20 cellular contexts compared by ENCODE assay signal in the genomic region with DNA sequence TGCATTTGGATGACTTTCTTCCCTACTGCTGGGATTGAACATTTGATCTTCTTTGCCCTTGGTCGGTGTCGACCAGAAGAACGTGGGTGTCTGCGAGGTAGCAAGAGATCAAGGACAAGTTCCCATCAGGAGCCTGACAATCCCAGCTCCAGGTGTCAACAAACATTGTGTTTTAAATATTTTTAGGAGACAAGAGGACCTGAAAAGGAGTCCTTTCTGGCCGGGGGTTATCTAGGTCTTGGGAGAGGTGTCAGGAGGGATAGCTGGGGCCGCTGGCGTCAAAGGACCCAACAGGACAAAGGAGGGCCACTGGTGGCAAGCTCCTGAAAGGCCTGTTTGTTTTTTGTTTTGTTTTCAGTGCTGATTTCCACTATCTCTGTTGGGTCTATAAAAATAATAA.
DNase-seq lines count a peak whose midpoint lies in the region; ATAC-seq and TF ChIP-seq lines count a peak whose summit lies in the region.
"Had no signal": no experiment of that assay in that cellular context is flagged by ENCODE, and none has a peak within 500 bp of the region (broad histone marks: within the 10 kb centered on the region; RNA-seq: fewer than 3 reads in every experiment).

No MANE protein-coding gene starts in this region.

- H3K4me3 ChIP-seq in endodermal cell (ENCODE audit: low read length) (peak overlapping the region; percentile 10), lower lobe of right lung (no peak overlapping the region)
- H3K4me3 ChIP-seq: A549; BLaER1 treated with 17β-estradiol and CSF1 and Interleukin-3, amounts not matched to agents 10 nM and 100 nM; GM12878 had no signal

- H3K4me1 Mint-ChIP-seq in WTC11 (peaks cover 40% of the 10 kb centered on the region), endodermal cell (peaks cover 36% of the 10 kb centered on the region), progenitor cell of endocrine pancreas (ENCODE audit: low read depth) (peaks cover 45% of the 10 kb centered on the region)
- H3K4me1 Mint-ChIP-seq: B cell had no signal

- H3K27ac ChIP-seq in endodermal cell (ENCODE audit: low read depth, low read length) (no peak overlapping the region), lower lobe of right lung (no peak overlapping the region)
- H3K27ac ChIP-seq: 22Rv1; A549; BLaER1 treated with 17β-estradiol and CSF1 and Interleukin-3, amounts not matched to agents 10 nM and 100 nM; C4-2B had no signal

- TF ChIP-seq CTCF in WTC11 (IDR thresholded peaks at IDR 0.05) (no peak), endodermal cell (conservative IDR thresholded peaks at IDR 0.05) (no peak), progenitor cell of endocrine pancreas (IDR thresholded peaks at IDR 0.05; ENCODE audit: unreplicated experiment) (no peak), lower lobe of right lung (IDR thresholded peaks at IDR 0.05) (no peak)

- no peaks in the 10 kb centered on the region for H3K36me3 ChIP-seq in endodermal cell (ENCODE audit: control insufficient read depth, insufficient read depth, low read length)
- no peaks in the 10 kb centered on the region for H3K36me3 ChIP-seq in lower lobe of right lung
- H3K36me3 ChIP-seq: BLaER1 treated with 17β-estradiol and CSF1 and Interleukin-3, amounts not matched to agents 10 nM and 100 nM had no signal

- DNase-seq in ELF-1 (ENCODE audit: low read depth, low spot score) = peak; percentile 22
- DNase-seq in WTC11 (ENCODE audit: low spot score) = no peak
- DNase-seq in endodermal cell = peak; percentile 68
- DNase-seq in progenitor cell of endocrine pancreas (ENCODE audit: low spot score, unreplicated experiment) = no peak
- no peak for DNase-seq in activated CD4-positive, alpha-beta T cell treated with anti-CD3 and anti-CD28 coated beads for 1 hour
- no peak for DNase-seq in NCI-H345 treated with DMSO at 0.1 percent for 48 hours (lab: John Stamatoyannopoulos, UW; ENCODE audit: unreplicated experiment)
- DNase-seq in lower lobe of right lung = no peak
- DNase-seq: AML-193; Caco-2; Calu3; CD4-positive, alpha-beta T cell; CD8-positive, alpha-beta T cell; DMS79 treated with DMSO at 0.1 percent for 48 hours; GDM1 had no signal

- no peak overlapping the region for H3K4me3 Mint-ChIP-seq in WTC11
- H3K4me3 Mint-ChIP-seq in endodermal cell = no peak overlapping the region
- H3K4me3 Mint-ChIP-seq in progenitor cell of endocrine pancreas (ENCODE audit: low read depth) = no peak overlapping the region
- H3K4me3 Mint-ChIP-seq: B cell; CD4-positive, alpha-beta T cell; CD8-positive, alpha-beta T cell had no signal

- H3K27ac Mint-ChIP-seq in WTC11 = peak overlapping the region; percentile 33; the same call in 1 of the 2 replicates
- peak overlapping the region; percentile 67 for H3K27ac Mint-ChIP-seq in endodermal cell
- peak overlapping the region; percentile 73 for H3K27ac Mint-ChIP-seq in progenitor cell of endocrine pancreas
- H3K27ac Mint-ChIP-seq: B cell; CD4-positive, alpha-beta T cell; CD8-positive, alpha-beta T cell had no signal

- H3K36me3 Mint-ChIP-seq in WTC11 (no peaks in the 10 kb centered on the region), endodermal cell (ENCODE audit: low read depth) (no peaks in the 10 kb centered on the region), progenitor cell of endocrine pancreas (ENCODE audit: insufficient read depth) (no peaks in the 10 kb centered on the region)
- H3K36me3 Mint-ChIP-seq: CD8-positive, alpha-beta T cell had no signal

- no peaks in the 10 kb centered on the region; the same call in 1 of the 2 replicates for H3K27me3 Mint-ChIP-seq in WTC11 (ENCODE audit: low read depth)
- H3K27me3 Mint-ChIP-seq in endodermal cell (ENCODE audit: insufficient read depth) = peaks cover under 1% of the 10 kb centered on the region
- no peaks in the 10 kb centered on the region for H3K27me3 Mint-ChIP-seq in progenitor cell of endocrine pancreas
- H3K27me3 Mint-ChIP-seq: B cell; CD4-positive, alpha-beta T cell had no signal

- CTCF ChIA-PET in WTC11 (lab: Charles Lee) = no interaction called here

- no peaks in the 10 kb centered on the region for H3K9me3 ChIP-seq in endodermal cell (ENCODE audit: control insufficient read depth, low read length)
- H3K9me3 ChIP-seq in lower lobe of right lung = no peaks in the 10 kb centered on the region
- H3K9me3 ChIP-seq: A549, Caco-2 had no signal

- POLR2A ChIA-PET in WTC11 (lab: Charles Lee) = no interaction called here

- H3K27me3 ChIP-seq in endodermal cell (ENCODE audit: control insufficient read depth, insufficient read depth, low read length, poor library complexity, severe bottlenecking) (no peaks in the 10 kb centered on the region), lower lobe of right lung (ENCODE audit: low read depth) (no peaks in the 10 kb centered on the region)
- H3K27me3 ChIP-seq: BLaER1 treated with 17β-estradiol and CSF1 and Interleukin-3, amounts not matched to agents 10 nM and 100 nM had no signal

- H3K9ac ChIP-seq in endodermal cell (ENCODE audit: extremely low read depth, low read length, poor library complexity, severe bottlenecking) = no peak overlapping the region
- H3K9ac ChIP-seq: BLaER1 treated with 17β-estradiol and CSF1 and Interleukin-3, amounts not matched to agents 10 nM and 100 nM had no signal

- intact Hi-C loops in lower lobe of right lung (cut with DNase I) = no loop called here

- peaks cover 11% of the 10 kb centered on the region for H3K4me1 ChIP-seq in endodermal cell (ENCODE audit: control insufficient read depth, insufficient read depth, low read length)
- H3K4me1 ChIP-seq in lower lobe of right lung = no peaks in the 10 kb centered on the region
- H3K4me1 ChIP-seq: A549; BLaER1 treated with 17β-estradiol and CSF1 and Interleukin-3, amounts not matched to agents 10 nM and 100 nM; Caco-2 had no signal

- ATAC-seq in WTC11 = no peak
- no peak for ATAC-seq in lower lobe of right lung
- ATAC-seq: A549; CD8-positive, alpha-beta T cell; GM12878 had no signal

- H3K9me3 Mint-ChIP-seq in WTC11 (peaks cover 5% of the 10 kb centered on the region), endodermal cell (peaks cover 2% of the 10 kb centered on the region), progenitor cell of endocrine pancreas (ENCODE audit: low read depth) (peaks cover 3% of the 10 kb centered on the region)

- WGBS in endodermal cell (ENCODE audit: insufficient coverage in 1 of 2, insufficient read length in 1 of 2), 2 experiments = 34 to 61% methylated on average over 4 to 7 of the region's 7 CpGs

TF ChIP-seq in WTC11, 78 proteins besides CTCF, POLR2A, EP300 and RAD21:
- TF ChIP-seq, protein P1, sequence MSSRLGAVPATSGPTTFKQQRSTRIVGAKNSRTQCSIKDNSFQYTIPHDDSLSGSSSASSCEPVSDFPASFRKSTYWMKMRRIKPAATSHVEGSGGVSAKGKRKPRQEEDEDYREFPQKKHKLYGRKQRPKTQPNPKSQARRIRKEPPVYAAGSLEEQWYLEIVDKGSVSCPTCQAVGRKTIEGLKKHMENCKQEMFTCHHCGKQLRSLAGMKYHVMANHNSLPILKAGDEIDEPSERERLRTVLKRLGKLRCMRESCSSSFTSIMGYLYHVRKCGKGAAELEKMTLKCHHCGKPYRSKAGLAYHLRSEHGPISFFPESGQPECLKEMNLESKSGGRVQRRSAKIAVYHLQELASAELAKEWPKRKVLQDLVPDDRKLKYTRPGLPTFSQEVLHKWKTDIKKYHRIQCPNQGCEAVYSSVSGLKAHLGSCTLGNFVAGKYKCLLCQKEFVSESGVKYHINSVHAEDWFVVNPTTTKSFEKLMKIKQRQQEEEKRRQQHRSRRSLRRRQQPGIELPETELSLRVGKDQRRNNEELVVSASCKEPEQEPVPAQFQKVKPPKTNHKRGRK (CRISPR knock-in tag; IDR thresholded peaks at IDR 0.05; ENCODE audit: borderline replicate concordance) = no peak
- no peak for TF ChIP-seq ATF1 (CRISPR knock-in tag; IDR thresholded peaks at IDR 0.05)
- TF ChIP-seq RORB (CRISPR knock-in tag; IDR thresholded peaks at IDR 0.05) = no peak
- TF ChIP-seq GABPB1 (CRISPR knock-in tag; IDR thresholded peaks at IDR 0.05) = no peak
- TF ChIP-seq ZNF317 (CRISPR knock-in tag; IDR thresholded peaks at IDR 0.05; ENCODE audit: borderline replicate concordance, low read depth) = no peak
- no peak for TF ChIP-seq SMAD4 (CRISPR knock-in tag; IDR thresholded peaks at IDR 0.05)
- no peak for TF ChIP-seq ZNF263 (CRISPR knock-in tag; IDR thresholded peaks at IDR 0.05; ENCODE audit: low read depth)
- TF ChIP-seq, protein P2, sequence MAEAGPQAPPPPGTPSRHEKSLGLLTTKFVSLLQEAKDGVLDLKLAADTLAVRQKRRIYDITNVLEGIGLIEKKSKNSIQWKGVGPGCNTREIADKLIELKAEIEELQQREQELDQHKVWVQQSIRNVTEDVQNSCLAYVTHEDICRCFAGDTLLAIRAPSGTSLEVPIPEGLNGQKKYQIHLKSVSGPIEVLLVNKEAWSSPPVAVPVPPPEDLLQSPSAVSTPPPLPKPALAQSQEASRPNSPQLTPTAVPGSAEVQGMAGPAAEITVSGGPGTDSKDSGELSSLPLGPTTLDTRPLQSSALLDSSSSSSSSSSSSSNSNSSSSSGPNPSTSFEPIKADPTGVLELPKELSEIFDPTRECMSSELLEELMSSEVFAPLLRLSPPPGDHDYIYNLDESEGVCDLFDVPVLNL (CRISPR knock-in tag; IDR thresholded peaks at IDR 0.05; ENCODE audit: borderline replicate concordance, low read depth) = no peak
- TF ChIP-seq, protein P3, sequence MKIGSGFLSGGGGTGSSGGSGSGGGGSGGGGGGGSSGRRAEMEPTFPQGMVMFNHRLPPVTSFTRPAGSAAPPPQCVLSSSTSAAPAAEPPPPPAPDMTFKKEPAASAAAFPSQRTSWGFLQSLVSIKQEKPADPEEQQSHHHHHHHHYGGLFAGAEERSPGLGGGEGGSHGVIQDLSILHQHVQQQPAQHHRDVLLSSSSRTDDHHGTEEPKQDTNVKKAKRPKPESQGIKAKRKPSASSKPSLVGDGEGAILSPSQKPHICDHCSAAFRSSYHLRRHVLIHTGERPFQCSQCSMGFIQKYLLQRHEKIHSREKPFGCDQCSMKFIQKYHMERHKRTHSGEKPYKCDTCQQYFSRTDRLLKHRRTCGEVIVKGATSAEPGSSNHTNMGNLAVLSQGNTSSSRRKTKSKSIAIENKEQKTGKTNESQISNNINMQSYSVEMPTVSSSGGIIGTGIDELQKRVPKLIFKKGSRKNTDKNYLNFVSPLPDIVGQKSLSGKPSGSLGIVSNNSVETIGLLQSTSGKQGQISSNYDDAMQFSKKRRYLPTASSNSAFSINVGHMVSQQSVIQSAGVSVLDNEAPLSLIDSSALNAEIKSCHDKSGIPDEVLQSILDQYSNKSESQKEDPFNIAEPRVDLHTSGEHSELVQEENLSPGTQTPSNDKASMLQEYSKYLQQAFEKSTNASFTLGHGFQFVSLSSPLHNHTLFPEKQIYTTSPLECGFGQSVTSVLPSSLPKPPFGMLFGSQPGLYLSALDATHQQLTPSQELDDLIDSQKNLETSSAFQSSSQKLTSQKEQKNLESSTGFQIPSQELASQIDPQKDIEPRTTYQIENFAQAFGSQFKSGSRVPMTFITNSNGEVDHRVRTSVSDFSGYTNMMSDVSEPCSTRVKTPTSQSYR (CRISPR knock-in tag; IDR thresholded peaks at IDR 0.05) = no peak
- TF ChIP-seq IRF2 (CRISPR knock-in tag; IDR thresholded peaks at IDR 0.05; ENCODE audit: borderline replicate concordance, low read depth) = no peak

Comparison
In these comparisons a context has a peak if more than half of its experiments do, and no peak if none do; other contexts are left out.
1. DNase-seq: peak in ELF-1 (single experiment) and endodermal cell (single experiment); none in WTC11 (single experiment), progenitor cell of endocrine pancreas (single experiment), activated CD4-positive, alpha-beta T cell treated with anti-CD3 and anti-CD28 coated beads for 1 hour (single experiment), NCI-H345 treated with DMSO at 0.1 percent for 48 hours (single experiment) and lower lobe of right lung (single experiment).
2. Peak in every context shown above with its lines, with median percentiles within 50 percentile points of each other: H3K27ac Mint-ChIP-seq.